1 cellular context compared by ENCODE assay signal in the genomic region with DNA sequence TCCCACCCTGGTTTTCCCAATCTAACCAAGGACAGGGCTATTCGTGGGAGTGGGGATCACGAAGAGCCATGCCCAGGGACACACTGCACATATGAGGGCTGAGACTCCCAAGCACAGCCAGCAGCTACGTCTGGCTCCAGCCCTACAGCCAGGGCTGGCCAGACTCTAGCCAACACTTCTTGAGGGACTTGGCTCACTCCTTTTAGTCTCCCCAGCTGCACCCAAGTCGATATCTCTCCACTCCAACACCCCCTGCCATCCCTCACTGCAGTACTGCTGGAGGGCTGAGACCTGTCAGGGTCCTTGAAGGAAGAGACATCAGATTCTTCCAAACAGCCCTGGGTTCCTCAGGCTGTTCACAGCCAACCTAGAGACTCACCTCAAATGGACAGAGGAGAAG.
TF ChIP-seq lines count a peak whose summit lies in the region.

No MANE protein-coding gene starts in this region.

TF ChIP-seq in liver, 16 proteins besides CTCF, POLR2A, EP300 and RAD21 (continued from another document):
- TF ChIP-seq, protein P1, sequence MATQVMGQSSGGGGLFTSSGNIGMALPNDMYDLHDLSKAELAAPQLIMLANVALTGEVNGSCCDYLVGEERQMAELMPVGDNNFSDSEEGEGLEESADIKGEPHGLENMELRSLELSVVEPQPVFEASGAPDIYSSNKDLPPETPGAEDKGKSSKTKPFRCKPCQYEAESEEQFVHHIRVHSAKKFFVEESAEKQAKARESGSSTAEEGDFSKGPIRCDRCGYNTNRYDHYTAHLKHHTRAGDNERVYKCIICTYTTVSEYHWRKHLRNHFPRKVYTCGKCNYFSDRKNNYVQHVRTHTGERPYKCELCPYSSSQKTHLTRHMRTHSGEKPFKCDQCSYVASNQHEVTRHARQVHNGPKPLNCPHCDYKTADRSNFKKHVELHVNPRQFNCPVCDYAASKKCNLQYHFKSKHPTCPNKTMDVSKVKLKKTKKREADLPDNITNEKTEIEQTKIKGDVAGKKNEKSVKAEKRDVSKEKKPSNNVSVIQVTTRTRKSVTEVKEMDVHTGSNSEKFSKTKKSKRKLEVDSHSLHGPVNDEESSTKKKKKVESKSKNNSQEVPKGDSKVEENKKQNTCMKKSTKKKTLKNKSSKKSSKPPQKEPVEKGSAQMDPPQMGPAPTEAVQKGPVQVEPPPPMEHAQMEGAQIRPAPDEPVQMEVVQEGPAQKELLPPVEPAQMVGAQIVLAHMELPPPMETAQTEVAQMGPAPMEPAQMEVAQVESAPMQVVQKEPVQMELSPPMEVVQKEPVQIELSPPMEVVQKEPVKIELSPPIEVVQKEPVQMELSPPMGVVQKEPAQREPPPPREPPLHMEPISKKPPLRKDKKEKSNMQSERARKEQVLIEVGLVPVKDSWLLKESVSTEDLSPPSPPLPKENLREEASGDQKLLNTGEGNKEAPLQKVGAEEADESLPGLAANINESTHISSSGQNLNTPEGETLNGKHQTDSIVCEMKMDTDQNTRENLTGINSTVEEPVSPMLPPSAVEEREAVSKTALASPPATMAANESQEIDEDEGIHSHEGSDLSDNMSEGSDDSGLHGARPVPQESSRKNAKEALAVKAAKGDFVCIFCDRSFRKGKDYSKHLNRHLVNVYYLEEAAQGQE (IDR thresholded peaks at IDR 0.05) = no peak
- TF ChIP-seq RXRA (IDR thresholded peaks at IDR 0.05) (no peak), TAF1 (conservative IDR thresholded peaks at IDR 0.05) (no peak), SP1 (IDR thresholded peaks at IDR 0.05) (no peak), GABPA (IDR thresholded peaks at IDR 0.05 in 1 of 2, conservative IDR thresholded peaks at IDR 0.05 in 1 of 2) (no peak), HNF4A (conservative IDR thresholded peaks at IDR 0.05) (no peak), FOXA2 (IDR thresholded peaks at IDR 0.05) (no peak), HNF4G (IDR thresholded peaks at IDR 0.05) (no peak), NR2F2 (IDR thresholded peaks at IDR 0.05) (no peak)
- TF ChIP-seq, protein P2, sequence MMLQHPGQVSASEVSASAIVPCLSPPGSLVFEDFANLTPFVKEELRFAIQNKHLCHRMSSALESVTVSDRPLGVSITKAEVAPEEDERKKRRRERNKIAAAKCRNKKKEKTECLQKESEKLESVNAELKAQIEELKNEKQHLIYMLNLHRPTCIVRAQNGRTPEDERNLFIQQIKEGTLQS (IDR thresholded peaks at IDR 0.05) = no peak
- TF ChIP-seq, protein P3, sequence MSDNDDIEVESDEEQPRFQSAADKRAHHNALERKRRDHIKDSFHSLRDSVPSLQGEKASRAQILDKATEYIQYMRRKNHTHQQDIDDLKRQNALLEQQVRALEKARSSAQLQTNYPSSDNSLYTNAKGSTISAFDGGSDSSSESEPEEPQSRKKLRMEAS (IDR thresholded peaks at IDR 0.05) = no peak
TF ChIP-seq in liver: peak in this region for 0.
